In the genomic region with DNA sequence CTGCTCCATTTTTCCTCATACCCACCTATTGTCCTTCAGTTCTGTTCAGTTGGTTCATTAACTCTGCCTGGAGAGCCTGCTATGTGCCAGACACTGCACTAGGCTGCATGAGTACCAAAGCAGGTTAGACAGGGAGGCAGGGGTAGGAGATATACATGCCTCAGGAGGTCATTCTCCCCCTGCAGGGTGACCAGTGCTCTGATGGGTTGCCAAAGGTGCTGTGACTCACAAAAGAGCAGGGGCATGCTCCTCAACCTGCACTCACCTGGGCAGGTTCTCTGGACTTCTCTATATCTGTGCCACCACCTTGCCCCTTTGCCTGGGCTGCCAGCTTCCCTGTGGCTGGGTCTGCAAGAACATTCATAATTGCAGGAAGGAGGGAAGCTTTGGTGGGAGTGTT, we compare ENCODE assay signal across 30 cellular contexts.
"Had no signal": no experiment of that assay in that cellular context is flagged by ENCODE, and none has a peak within 500 bp of the region (broad histone marks: within the 10 kb centered on the region; RNA-seq: fewer than 3 reads in every experiment).

No MANE protein-coding gene starts in this region.

- H3K9me3 Mint-ChIP-seq: activated CD4-positive, alpha-beta memory T cell treated with anti-CD3 and anti-CD28 coated beads for 36 hours; activated CD4-positive, alpha-beta T cell treated with anti-CD3 and anti-CD28 coated beads, Interleukin-2, amount 10 ng/mL, durations not matched to agents 24 days and 14 days; activated naive CD4-positive, alpha-beta T cell treated with anti-CD3 and anti-CD28 coated beads, Interleukin-2, amount 10 ng/mL, durations not matched to agents 7 days and 5 days; activated naive CD8-positive, alpha-beta T cell treated with anti-CD3 and anti-CD28 coated beads, Interleukin-2, amount 10 ng/mL, durations not matched to agents 7 days and 5 days; brain; effector memory CD8-positive, alpha-beta T cell; stimulated activated effector memory CD8-positive, alpha-beta T cell treated with anti-CD3 and anti-CD28 coated beads, Interleukin-12 subunit alpha, Interleukin-12 subunit beta, amount 100 ng/mL, for 72 hours; stimulated activated naive CD8-positive, alpha-beta T cell treated with anti-CD3 and anti-CD28 coated beads, Interleukin-15, Interleukin-2, amounts not matched to agents 100 ng/mL and 50 ng/mL, for 24 hours; type B pancreatic cell had no signal

- H3K9me3 ChIP-seq: ascending aorta, heart right ventricle, left lung, lower lobe of right lung, ovary, thoracic aorta, uterus had no signal

- H3K4me1 Mint-ChIP-seq: activated naive CD4-positive, alpha-beta T cell treated with anti-CD3 and anti-CD28 coated beads, Interleukin-2, amount 10 ng/mL, durations not matched to agents 7 days and 5 days; stimulated activated effector memory CD8-positive, alpha-beta T cell treated with anti-CD3 and anti-CD28 coated beads, Interleukin-12 subunit alpha, Interleukin-12 subunit beta, amount 100 ng/mL, for 72 hours had no signal

- H3K27me3 Mint-ChIP-seq: activated CD4-positive, alpha-beta T cell treated with anti-CD3 and anti-CD28 coated beads, Interleukin-2, amount 10 ng/mL, durations not matched to agents 24 days and 14 days; activated naive CD4-positive, alpha-beta T cell treated with anti-CD3 and anti-CD28 coated beads, Interleukin-2, amount 10 ng/mL, durations not matched to agents 7 days and 5 days had no signal

- H3K27ac Mint-ChIP-seq: activated CD4-positive, alpha-beta memory T cell treated with anti-CD3 and anti-CD28 coated beads for 36 hours; activated CD4-positive, alpha-beta T cell treated with anti-CD3 and anti-CD28 coated beads, Interleukin-2, amount 10 ng/mL, durations not matched to agents 24 days and 14 days; activated naive CD4-positive, alpha-beta T cell treated with anti-CD3 and anti-CD28 coated beads, Interleukin-2, amount 10 ng/mL, durations not matched to agents 7 days and 5 days; activated naive CD8-positive, alpha-beta T cell treated with anti-CD3 and anti-CD28 coated beads, Interleukin-2, amount 10 ng/mL, durations not matched to agents 7 days and 5 days; effector memory CD8-positive, alpha-beta T cell; natural killer cell treated with Interleukin-12 subunit alpha and Interleukin-12 subunit beta and Interleukin-15 and Interleukin-18, amount 100 ng/mL, for 72 hours; progenitor cell of endocrine pancreas; stimulated activated effector memory CD8-positive, alpha-beta T cell treated with anti-CD3 and anti-CD28 coated beads, Interleukin-12 subunit alpha, Interleukin-12 subunit beta, amount 100 ng/mL, for 72 hours; stimulated activated naive CD8-positive, alpha-beta T cell treated with anti-CD3 and anti-CD28 coated beads, Interleukin-15, Interleukin-2, amounts not matched to agents 100 ng/mL and 50 ng/mL, for 24 hours; type B pancreatic cell had no signal

- ATAC-seq: effector memory CD8-positive, alpha-beta T cell; foreskin keratinocyte; heart right ventricle; left lung; lower lobe of right lung; natural killer cell treated with Interleukin-12 subunit alpha and Interleukin-12 subunit beta and Interleukin-15 and Interleukin-18, amount 100 ng/mL, for 72 hours; sciatic nerve; stimulated activated effector memory CD8-positive, alpha-beta T cell treated with anti-CD3 and anti-CD28 coated beads, Interleukin-12 subunit alpha, Interleukin-12 subunit beta, amount 100 ng/mL, for 72 hours had no signal

- H3K27ac ChIP-seq: ascending aorta, foreskin keratinocyte, heart right ventricle, left lung, lower lobe of right lung, ovary, skin epidermis, thoracic aorta, uterus, WERI-Rb-1 had no signal

- H3K36me3 ChIP-seq: ascending aorta, heart right ventricle, left lung, lower lobe of right lung, ovary, thoracic aorta, uterus, WERI-Rb-1 had no signal

- H3K36me3 Mint-ChIP-seq: activated CD4-positive, alpha-beta memory T cell treated with anti-CD3 and anti-CD28 coated beads for 36 hours; activated naive CD4-positive, alpha-beta T cell treated with anti-CD3 and anti-CD28 coated beads, Interleukin-2, amount 10 ng/mL, durations not matched to agents 7 days and 5 days; activated naive CD8-positive, alpha-beta T cell treated with anti-CD3 and anti-CD28 coated beads, Interleukin-2, amount 10 ng/mL, durations not matched to agents 7 days and 5 days; brain; natural killer cell treated with Interleukin-12 subunit alpha and Interleukin-12 subunit beta and Interleukin-15 and Interleukin-18, amount 100 ng/mL, for 72 hours; stimulated activated effector memory CD8-positive, alpha-beta T cell treated with anti-CD3 and anti-CD28 coated beads, Interleukin-12 subunit alpha, Interleukin-12 subunit beta, amount 100 ng/mL, for 72 hours; type B pancreatic cell had no signal

- H3K4me3 Mint-ChIP-seq: activated CD4-positive, alpha-beta memory T cell treated with anti-CD3 and anti-CD28 coated beads for 36 hours; activated CD4-positive, alpha-beta T cell treated with anti-CD3 and anti-CD28 coated beads, Interleukin-2, amount 10 ng/mL, durations not matched to agents 24 days and 14 days; activated naive CD4-positive, alpha-beta T cell treated with anti-CD3 and anti-CD28 coated beads, Interleukin-2, amount 10 ng/mL, durations not matched to agents 7 days and 5 days; activated naive CD8-positive, alpha-beta T cell treated with anti-CD3 and anti-CD28 coated beads, Interleukin-2, amount 10 ng/mL, durations not matched to agents 7 days and 5 days; effector memory CD8-positive, alpha-beta T cell; natural killer cell treated with Interleukin-12 subunit alpha and Interleukin-12 subunit beta and Interleukin-15 and Interleukin-18, amount 100 ng/mL, for 72 hours; stimulated activated effector memory CD8-positive, alpha-beta T cell treated with anti-CD3 and anti-CD28 coated beads, Interleukin-12 subunit alpha, Interleukin-12 subunit beta, amount 100 ng/mL, for 72 hours; stimulated activated naive CD8-positive, alpha-beta T cell treated with anti-CD3 and anti-CD28 coated beads, Interleukin-15, Interleukin-2, amounts not matched to agents 100 ng/mL and 50 ng/mL, for 24 hours; type B pancreatic cell had no signal

- H3K27me3 ChIP-seq: ascending aorta, foreskin keratinocyte, heart right ventricle, left lung, ovary, uterus had no signal

- DNase-seq: activated CD4-positive, alpha-beta memory T cell treated with anti-CD3 and anti-CD28 coated beads for 36 hours; activated CD4-positive, alpha-beta T cell treated with anti-CD3 and anti-CD28 coated beads, Interleukin-2, amount 10 ng/mL, durations not matched to agents 24 days and 14 days; activated CD4-positive, CD25-positive, alpha-beta regulatory T cell treated with anti-CD3 and anti-CD28 coated beads, Interleukin-2, amount 50 U/mL, for 72 hours; activated CD8-positive, alpha-beta memory T cell treated with anti-CD3 and anti-CD28 coated beads, Interleukin-2, amount 50 U/mL, for 4 hours; activated gamma-delta T cell; activated naive CD4-positive, alpha-beta T cell treated with anti-CD3 and anti-CD28 coated beads, Interleukin-2, amount 10 ng/mL, durations not matched to agents 7 days and 5 days; activated naive CD8-positive, alpha-beta T cell treated with anti-CD3 and anti-CD28 coated beads, Interleukin-2, amount 10 ng/mL, durations not matched to agents 7 days and 5 days; activated T-cell treated with anti-CD3 and anti-CD28 coated beads, Interleukin-2, amount 50 U/mL, for 1 hour; cortex of kidney; effector memory CD8-positive, alpha-beta T cell; foreskin keratinocyte; heart right ventricle; left lung; lower lobe of right lung; mesenchymal stem cell; ovary; stimulated activated CD4-positive, alpha-beta T cell treated with anti-CD3 and anti-CD28 coated beads, Interleukin-4, amount 100 ng/mL, for 24 hours; T-helper 9 cell; uterus; WERI-Rb-1 had no signal

- H3K4me1 ChIP-seq: left lung, lower lobe of right lung, uterus had no signal

- H3K4me3 ChIP-seq: ascending aorta, heart right ventricle, left lung, lower lobe of right lung, ovary, skin epidermis, thoracic aorta, uterus had no signal
